8 cellular contexts compared by ENCODE assay signal in genomic region chr4:74874785-74875367, GRCh38. TPM values are rescaled to one million over a fixed set of nuclear protein-coding genes. Genes with fewer than 3 reads are reported as not detected.
DNase-seq lines count a peak whose midpoint lies in the region; ATAC-seq and TF ChIP-seq lines count a peak whose summit lies in the region.

No MANE protein-coding gene starts in this region.

- H3K4me1 Mint-ChIP-seq in brain, result peaks cover 26% of the 10 kb centered on the region

- H3K4me3 Mint-ChIP-seq in brain, result peak overlapping the region in 1 of 5 experiments; percentile 0

- no peaks in the 10 kb centered on the region for H3K36me3 Mint-ChIP-seq in brain

- peak; percentile 61 to 65 for DNase-seq in NCI-H2081 (lab: John Stamatoyannopoulos, UW)
- no peak for DNase-seq in NCI-H2081 treated with DMSO at 0.1 percent for 48 hours (lab: John Stamatoyannopoulos, UW)
- peak; percentile 58 for DNase-seq in NCI-H82 treated with DMSO at 0.1 percent for 48 hours (lab: John Stamatoyannopoulos, UW; ENCODE audit: unreplicated experiment)
- DNase-seq in iPS-NIHi7 (ENCODE audit: extremely low spot score), result peak; percentile 71
- peak; percentile 28 for DNase-seq in smooth muscle cell of the brain vasculature (ENCODE audit: low read depth, low spot score)

- H3K9me3 Mint-ChIP-seq in brain, result peaks cover 0 to 2% (median 0%) of the 10 kb centered on the region in 5 experiments

- peaks cover 3% of the 10 kb centered on the region for H3K27me3 Mint-ChIP-seq in brain

- TF ChIP-seq CTCF in brain (conservative IDR thresholded peaks at IDR 0.05), result peak; percentile 73 to 84

- ATAC-seq in GM19463 (IDR thresholded peaks at IDR 0.05; ENCODE audit: unreplicated experiment), result peak; percentile 28
- peak; percentile 57 for ATAC-seq in HG03521 (IDR thresholded peaks at IDR 0.05; ENCODE audit: unreplicated experiment)

- H3K27ac Mint-ChIP-seq in brain, result peak overlapping the region in 3 of 5 experiments; percentile 3 to 40 (median 21)

RNA-seq across cellular contexts. Expression of gene PARM1, which starts 58.0 kb away (rescaled TPM):
- 11.2 TPM for polyA plus RNA-seq in brain (ENCODE audit: insufficient read depth, low read depth, low replicate concordance)
